Comparison of ENCODE assay signal across 1 cellular context in the genomic region with DNA sequence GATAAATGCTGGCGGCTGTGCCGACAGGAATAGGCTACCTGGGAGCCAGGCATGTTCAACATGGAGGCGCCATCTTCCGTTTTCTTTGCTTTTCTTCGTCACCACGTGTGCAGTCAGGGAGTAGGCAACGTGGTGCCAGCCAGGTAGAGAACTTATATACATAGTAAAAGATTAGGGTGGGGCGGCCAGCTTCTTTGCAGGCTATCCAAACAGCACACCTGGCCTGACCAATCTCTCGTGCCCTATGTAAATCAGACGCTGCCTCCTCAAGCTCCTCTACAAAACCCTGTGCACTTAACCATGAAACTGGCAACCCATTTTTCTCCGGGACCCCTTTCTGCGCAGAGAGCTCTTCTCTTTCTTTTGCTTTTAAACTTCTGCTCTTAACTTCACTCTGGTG.
TF ChIP-seq lines count a peak whose summit lies in the region.

No MANE protein-coding gene starts in this region.

TF ChIP-seq in A549, 52 proteins besides CTCF, POLR2A, EP300 and RAD21 (continued from another document):
- TF ChIP-seq, protein P1, sequence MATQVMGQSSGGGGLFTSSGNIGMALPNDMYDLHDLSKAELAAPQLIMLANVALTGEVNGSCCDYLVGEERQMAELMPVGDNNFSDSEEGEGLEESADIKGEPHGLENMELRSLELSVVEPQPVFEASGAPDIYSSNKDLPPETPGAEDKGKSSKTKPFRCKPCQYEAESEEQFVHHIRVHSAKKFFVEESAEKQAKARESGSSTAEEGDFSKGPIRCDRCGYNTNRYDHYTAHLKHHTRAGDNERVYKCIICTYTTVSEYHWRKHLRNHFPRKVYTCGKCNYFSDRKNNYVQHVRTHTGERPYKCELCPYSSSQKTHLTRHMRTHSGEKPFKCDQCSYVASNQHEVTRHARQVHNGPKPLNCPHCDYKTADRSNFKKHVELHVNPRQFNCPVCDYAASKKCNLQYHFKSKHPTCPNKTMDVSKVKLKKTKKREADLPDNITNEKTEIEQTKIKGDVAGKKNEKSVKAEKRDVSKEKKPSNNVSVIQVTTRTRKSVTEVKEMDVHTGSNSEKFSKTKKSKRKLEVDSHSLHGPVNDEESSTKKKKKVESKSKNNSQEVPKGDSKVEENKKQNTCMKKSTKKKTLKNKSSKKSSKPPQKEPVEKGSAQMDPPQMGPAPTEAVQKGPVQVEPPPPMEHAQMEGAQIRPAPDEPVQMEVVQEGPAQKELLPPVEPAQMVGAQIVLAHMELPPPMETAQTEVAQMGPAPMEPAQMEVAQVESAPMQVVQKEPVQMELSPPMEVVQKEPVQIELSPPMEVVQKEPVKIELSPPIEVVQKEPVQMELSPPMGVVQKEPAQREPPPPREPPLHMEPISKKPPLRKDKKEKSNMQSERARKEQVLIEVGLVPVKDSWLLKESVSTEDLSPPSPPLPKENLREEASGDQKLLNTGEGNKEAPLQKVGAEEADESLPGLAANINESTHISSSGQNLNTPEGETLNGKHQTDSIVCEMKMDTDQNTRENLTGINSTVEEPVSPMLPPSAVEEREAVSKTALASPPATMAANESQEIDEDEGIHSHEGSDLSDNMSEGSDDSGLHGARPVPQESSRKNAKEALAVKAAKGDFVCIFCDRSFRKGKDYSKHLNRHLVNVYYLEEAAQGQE (IDR thresholded peaks at IDR 0.05), result no peak
